Comparison of ENCODE assay signal across 29 cellular contexts in genomic region chr6:47298475-47298874, GRCh38.
"Had no signal": no experiment of that assay in that cellular context is flagged by ENCODE, and none has a peak within 500 bp of the region (broad histone marks: within the 10 kb centered on the region; RNA-seq: fewer than 3 reads in every experiment).

No MANE protein-coding gene starts in this region.

- H3K9me3 ChIP-seq: adrenal gland, body of pancreas, breast epithelium, SJCRH30 had no signal

- H3K9me3 Mint-ChIP-seq: activated B cell treated with CpG ODN at 0.5 μM for 24 hours; activated CD4-positive, alpha-beta memory T cell treated with anti-CD3 and anti-CD28 coated beads for 36 hours; activated naive CD4-positive, alpha-beta T cell treated with anti-CD3 and anti-CD28 coated beads for 36 hours; activated naive CD4-positive, alpha-beta T cell treated with anti-CD3 and anti-CD28 coated beads, Interleukin-2, amount 50 U/mL, for 72 hours; activated T-cell treated with anti-CD3 and anti-CD28 coated beads, Interleukin-2, amount 50 U/mL, for 4 hours; activated T-helper 1 cell treated with anti-CD3 and anti-CD28 coated beads, Interleukin-12 subunit alpha, Interleukin-12 subunit beta, Interleukin-2, Interleukin-4 antibody, amounts not matched to agents 30 ng/mL and 10 ng/mL and 1 ng/mL, durations not matched to agents 14 hours and 24 hours and 36 hours had no signal

- H3K36me3 Mint-ChIP-seq: activated CD4-positive, alpha-beta memory T cell treated with anti-CD3 and anti-CD28 coated beads for 36 hours; activated naive CD4-positive, alpha-beta T cell treated with anti-CD3 and anti-CD28 coated beads, Interleukin-2, amount 50 U/mL, for 72 hours had no signal

- H3K4me3 Mint-ChIP-seq: activated B cell treated with CpG ODN at 0.5 μM for 24 hours; activated CD4-positive, alpha-beta memory T cell treated with anti-CD3 and anti-CD28 coated beads for 36 hours; activated naive CD4-positive, alpha-beta T cell treated with anti-CD3 and anti-CD28 coated beads for 36 hours; activated T-cell treated with anti-CD3 and anti-CD28 coated beads, Interleukin-2, amount 50 U/mL, for 4 hours; activated T-helper 1 cell treated with anti-CD3 and anti-CD28 coated beads, Interleukin-12 subunit alpha, Interleukin-12 subunit beta, Interleukin-2, Interleukin-4 antibody, amounts not matched to agents 30 ng/mL and 10 ng/mL and 1 ng/mL, durations not matched to agents 14 hours and 24 hours and 36 hours had no signal

- H3K27me3 Mint-ChIP-seq: activated B cell treated with CpG ODN at 0.5 μM for 24 hours had no signal

- H3K36me3 ChIP-seq: adrenal gland, breast epithelium, SJCRH30 had no signal

- H3K4me3 ChIP-seq: adrenal gland, body of pancreas, breast epithelium, SJCRH30, SK-N-MC had no signal

- H3K27ac Mint-ChIP-seq: activated B cell treated with CpG ODN at 0.5 μM for 24 hours; activated CD4-positive, alpha-beta memory T cell treated with anti-CD3 and anti-CD28 coated beads for 36 hours; activated naive CD4-positive, alpha-beta T cell treated with anti-CD3 and anti-CD28 coated beads for 36 hours; activated naive CD4-positive, alpha-beta T cell treated with anti-CD3 and anti-CD28 coated beads, Interleukin-2, amount 50 U/mL, for 72 hours; activated T-helper 1 cell treated with anti-CD3 and anti-CD28 coated beads, Interleukin-12 subunit alpha, Interleukin-12 subunit beta, Interleukin-2, Interleukin-4 antibody, amounts not matched to agents 30 ng/mL and 10 ng/mL and 1 ng/mL, durations not matched to agents 14 hours and 24 hours and 36 hours had no signal

- ATAC-seq: activated naive CD4-positive, alpha-beta T cell treated with anti-CD3 and anti-CD28 coated beads, Interleukin-2, amount 50 U/mL, for 72 hours; activated T-cell treated with anti-CD3 and anti-CD28 coated beads, Interleukin-2, amount 50 U/mL, for 4 hours; body of pancreas; Panc1 had no signal

- DNase-seq: activated B cell treated with CpG ODN at 0.5 μM for 24 hours; activated CD4-positive, alpha-beta memory T cell treated with anti-CD3 and anti-CD28 coated beads for 36 hours; activated CD4-positive, alpha-beta T cell treated with anti-CD3 and anti-CD28 coated beads for 4 hours; activated CD4-positive, alpha-beta T cell treated with anti-CD3 and anti-CD28 coated beads, Interleukin-2, amount 50 U/mL, for 1 hour; activated CD4-positive, CD25-positive, alpha-beta regulatory T cell treated with anti-CD3 and anti-CD28 coated beads, Interleukin-2, amount 50 U/mL, for 72 hours; activated CD8-positive, alpha-beta memory T cell treated with anti-CD3 and anti-CD28 coated beads, Interleukin-2, amount 50 U/mL, for 4 hours; activated gamma-delta T cell treated with Interleukin-2 at 50 U/mL for 16 hours; activated naive CD4-positive, alpha-beta T cell treated with anti-CD3 and anti-CD28 coated beads for 36 hours; activated T-cell treated with anti-CD3 and anti-CD28 coated beads for 4 hours; activated T-cell treated with anti-CD3 and anti-CD28 coated beads, Interleukin-2, amount 50 U/mL, for 4 hours; adrenal gland; body of pancreas; NCI-H1092 treated with DMSO at 0.1 percent for 48 hours; NCI-H1417; NCI-H146; NCI-H187; NCI-H226; NCI-H446 treated with DMSO at 0.1 percent for 48 hours; NCI-H524; NCI-H82; NK-92 treated with Interleukin-12 subunit alpha and Interleukin-12 subunit beta, amount 100 ng/mL, for 24 hours; SHP77; SJCRH30; T1000 had no signal

- H3K27me3 ChIP-seq: adrenal gland, body of pancreas, breast epithelium, SJCRH30 had no signal

- H3K27ac ChIP-seq: adrenal gland, body of pancreas, breast epithelium, SJCRH30, SK-N-MC had no signal

- H3K4me1 ChIP-seq: adrenal gland, breast epithelium, SJCRH30 had no signal
